16 cellular contexts compared by ENCODE assay signal in genomic region chr15:38257676-38258075, GRCh38. TPM values are rescaled to one million over a fixed set of nuclear protein-coding genes. Genes with fewer than 3 reads are reported as not detected.
A peak's percentile ranks its signal among the peaks of the same experiment; 100 is the strongest.
DNase-seq lines count a peak whose midpoint lies in the region; ATAC-seq and TF ChIP-seq lines count a peak whose summit lies in the region.
"Had no signal": no experiment of that assay in that cellular context is flagged by ENCODE, and none has a peak within 500 bp of the region (broad histone marks: within the 10 kb centered on the region; RNA-seq: fewer than 3 reads in every experiment).

No MANE protein-coding gene starts in this region.

- no peak overlapping the region for H4K5ac ChIP-seq in mesendoderm (ENCODE audit: low read length)

- no peak overlapping the region for H3K56ac ChIP-seq in mesendoderm (ENCODE audit: low read length)

- no peaks in the 10 kb centered on the region for H3K79me1 ChIP-seq in mesendoderm (ENCODE audit: low read length)

- no peak overlapping the region for H3K23ac ChIP-seq in mesendoderm (ENCODE audit: low read length)

- no CpG with 5 or more reads among the region's 2 CpGs for WGBS in mesendoderm (ENCODE audit: extremely low coverage, insufficient coverage, low lambda C conversion rate)

- no peak for TF ChIP-seq POLR2A in breast epithelium (IDR thresholded peaks at IDR 0.05)

- H2BK120ac ChIP-seq in mesendoderm (ENCODE audit: low read depth, low read length), result no peak overlapping the region

- H3K27ac ChIP-seq in HUES6 (ENCODE audit: low read depth, low read length) (no peak overlapping the region), breast epithelium (peak overlapping the region; percentile 46 to 99), mesendoderm (ENCODE audit: low read depth, low read length) (no peak overlapping the region), thoracic aorta (peak overlapping the region in 1 of 2 donors; percentile 5)

- no peak overlapping the region for H3K9ac ChIP-seq in HUES6 (ENCODE audit: low read length)
- H3K9ac ChIP-seq in mesendoderm (ENCODE audit: low read length), result peak overlapping the region; percentile 6

- H2BK15ac ChIP-seq in mesendoderm (replicated peaks; ENCODE audit: low read depth), result no peak overlapping the region

- H3K9me3 ChIP-seq in HUES6 (ENCODE audit: control insufficient read depth, insufficient read depth, low read depth, low read length) (no peaks in the 10 kb centered on the region), breast epithelium (no peaks in the 10 kb centered on the region), thoracic aorta (no peaks in the 10 kb centered on the region)
- H3K9me3 ChIP-seq: right atrium auricular region had no signal

- H3K79me2 ChIP-seq in mesendoderm (ENCODE audit: control insufficient read depth, insufficient read depth, low read length), result peaks cover 63% of the 10 kb centered on the region

- H3K4me3 ChIP-seq in HUES6 (ENCODE audit: low read depth, low read length), result 0 out of 2 replicates have a peak overlapping the region, but pooled peaks have one; percentile 5
- peak overlapping the region in 1 of 3 donors; percentile 29 for H3K4me3 ChIP-seq in breast epithelium
- H3K4me3 ChIP-seq in mesendoderm (ENCODE audit: low read length), result no peak overlapping the region
- peak overlapping the region; percentile 26 for H3K4me3 ChIP-seq in thoracic aorta
- H3K4me3 ChIP-seq: right atrium auricular region had no signal

- H3K27me3 ChIP-seq in HUES6 (ENCODE audit: control insufficient read depth, insufficient read depth, low read length) (no peaks in the 10 kb centered on the region), breast epithelium (no peaks in the 10 kb centered on the region), mesendoderm (ENCODE audit: insufficient read depth, low read length, poor library complexity) (no peaks in the 10 kb centered on the region), thoracic aorta (replicated peaks; ENCODE audit: insufficient read depth) (no peaks in the 10 kb centered on the region)
- H3K27me3 ChIP-seq: right atrium auricular region had no signal

- no peak overlapping the region for H3K18ac ChIP-seq in mesendoderm (ENCODE audit: low read length)

- H2AK5ac ChIP-seq in mesendoderm (ENCODE audit: low read length), result no peak overlapping the region

- H2BK5ac ChIP-seq in mesendoderm (ENCODE audit: low read length), result no peak overlapping the region

- H3K36me3 ChIP-seq in HUES6 (ENCODE audit: control insufficient read depth, insufficient read depth, low read length) (no peaks in the 10 kb centered on the region), breast epithelium (no peaks in the 10 kb centered on the region), mesendoderm (ENCODE audit: control insufficient read depth, insufficient read depth, low read length) (no peaks in the 10 kb centered on the region), thoracic aorta (no peaks in the 10 kb centered on the region)
- H3K36me3 ChIP-seq: right atrium auricular region had no signal

- TF ChIP-seq CTCF in breast epithelium (IDR thresholded peaks at IDR 0.05) (no peak), thoracic aorta (IDR thresholded peaks at IDR 0.05) (no peak)

- DNase-seq in breast epithelium (ENCODE audit: low spot score in 2 of 2) (no peak), mesendoderm (no peak), thoracic aorta (ENCODE audit: low spot score) (no peak), NCI-H82 treated with DMSO at 0.1 percent for 48 hours (lab: John Stamatoyannopoulos, UW; ENCODE audit: unreplicated experiment) (no peak), 8988T (no peak)
- DNase-seq: activated CD4-positive, alpha-beta T cell treated with anti-CD3 and anti-CD28 coated beads, Interleukin-2, amount 50 U/mL, for 48 hours; anterior cingulate cortex; effector memory CD4-positive, alpha-beta T cell; GDM1; naive B cell; NCI-H2029; NCI-H748 treated with DMSO at 0.1 percent for 48 hours had no signal

- no peak overlapping the region for H3K4ac ChIP-seq in mesendoderm (ENCODE audit: low read depth, low read length)

- H3K4me1 ChIP-seq in HUES6 (ENCODE audit: control insufficient read depth, insufficient read depth, low read length), result peaks cover 42% of the 10 kb centered on the region
- H3K4me1 ChIP-seq in breast epithelium, result peaks cover 0 to 5% of the 10 kb centered on the region in 2 donors
- H3K4me1 ChIP-seq in mesendoderm (ENCODE audit: control insufficient read depth, low read depth, low read length), result peaks cover 3% of the 10 kb centered on the region
- H3K4me1 ChIP-seq in thoracic aorta (ENCODE audit: control insufficient read depth in 1 of 2, low read depth in 2 of 2), result peaks cover 53 to 60% of the 10 kb centered on the region in 2 donors

- intact Hi-C loops in breast epithelium (cut with DNase I; ENCODE audit: low total_unique reads), result loop anchor here (10.0 kb wide), 1 partner anchor 183 kb away; no protein-coding TSS in a partner anchor

- no peak overlapping the region for H4K8ac ChIP-seq in mesendoderm (ENCODE audit: low read depth, low read length)

- H3K4me2 ChIP-seq in mesendoderm (ENCODE audit: low read length), result no peak overlapping the region

- no peak for ATAC-seq in thoracic aorta (ENCODE audit: insufficient number of reproducible peaks, low FRiP score, low read depth)
- no peak for ATAC-seq in GM21515 (IDR thresholded peaks at IDR 0.05; ENCODE audit: unreplicated experiment)
- ATAC-seq: stimulated activated memory B cell treated with anti-CD40 and anti-IgM and Interleukin-4, amounts not matched to agents 10 μg/mL and 1 μg/mL and 100 μg/mL, for 72 hours had no signal

RNA-seq across cellular contexts. Expression of gene SPRED1, which starts 5.0 kb away (rescaled TPM):
- total RNA-seq in breast epithelium (10 to 100 TPM; 18.4 to 28.1 (median 22.3) TPM), thoracic aorta (10 to 100 TPM; 24.6 to 49.5 TPM)
- 15.7 TPM for polyA plus RNA-seq in mesendoderm (2013, experiment 1 of 2)
- 16.5 TPM for polyA plus RNA-seq in mesendoderm (2013, experiment 2 of 2)

Comparison
In these comparisons a context has a peak if more than half of its experiments do, and no peak if none do; other contexts are left out.
1. H3K27ac ChIP-seq: peak in breast epithelium (2 of 2); none in HUES6 (single experiment) and mesendoderm (single experiment).